In the genomic region with DNA sequence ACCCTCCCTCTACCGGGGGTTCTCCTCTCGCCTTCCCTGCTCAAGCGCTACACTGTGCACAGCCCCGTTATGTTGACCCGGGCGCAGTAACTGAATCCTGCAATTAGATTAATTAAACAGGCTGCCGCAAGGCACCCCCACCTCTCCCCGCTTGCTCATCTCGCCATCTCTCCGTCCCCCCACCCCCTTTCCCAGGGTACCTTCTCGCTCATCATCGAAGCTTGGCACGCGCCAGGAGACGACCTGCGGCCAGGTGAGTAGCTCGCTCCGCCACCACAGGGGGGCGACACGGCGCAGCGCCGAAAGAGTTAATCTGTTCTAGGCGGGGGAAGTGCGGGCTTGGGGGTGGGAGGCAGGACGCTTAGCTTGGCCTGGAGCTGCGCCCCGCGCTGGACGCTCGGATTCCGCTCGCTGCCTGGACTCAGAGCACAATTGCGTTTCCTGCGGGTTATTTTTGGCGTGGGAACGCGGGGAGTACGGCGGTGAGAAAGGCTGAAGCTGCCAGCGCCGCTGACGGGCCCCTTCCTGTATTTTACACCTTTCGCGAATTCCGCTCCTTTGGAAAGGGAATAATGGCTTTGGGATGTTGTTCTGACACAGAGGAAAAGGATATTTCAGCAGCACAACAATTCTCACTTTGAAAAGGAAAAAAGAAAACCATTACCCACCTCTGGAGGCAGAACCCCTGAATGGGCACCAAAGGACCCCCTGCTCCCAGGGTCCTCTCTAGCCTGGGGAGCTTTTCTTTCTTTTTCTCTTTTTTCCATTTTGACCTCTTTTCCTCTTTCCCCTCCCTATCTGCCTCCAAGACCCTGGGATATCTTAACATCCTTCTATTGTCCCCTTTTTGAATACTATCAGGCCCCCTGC, we compare ENCODE assay signal across 1 cellular context.
A peak's percentile ranks its signal among the peaks of the same experiment; 100 is the strongest.
TF ChIP-seq lines count a peak whose summit lies in the region.

No MANE protein-coding gene starts in this region.

TF ChIP-seq in K562, 482 proteins besides CTCF, POLR2A, EP300 and RAD21 (continued from another document and continues in another):
- TF ChIP-seq, protein P1, sequence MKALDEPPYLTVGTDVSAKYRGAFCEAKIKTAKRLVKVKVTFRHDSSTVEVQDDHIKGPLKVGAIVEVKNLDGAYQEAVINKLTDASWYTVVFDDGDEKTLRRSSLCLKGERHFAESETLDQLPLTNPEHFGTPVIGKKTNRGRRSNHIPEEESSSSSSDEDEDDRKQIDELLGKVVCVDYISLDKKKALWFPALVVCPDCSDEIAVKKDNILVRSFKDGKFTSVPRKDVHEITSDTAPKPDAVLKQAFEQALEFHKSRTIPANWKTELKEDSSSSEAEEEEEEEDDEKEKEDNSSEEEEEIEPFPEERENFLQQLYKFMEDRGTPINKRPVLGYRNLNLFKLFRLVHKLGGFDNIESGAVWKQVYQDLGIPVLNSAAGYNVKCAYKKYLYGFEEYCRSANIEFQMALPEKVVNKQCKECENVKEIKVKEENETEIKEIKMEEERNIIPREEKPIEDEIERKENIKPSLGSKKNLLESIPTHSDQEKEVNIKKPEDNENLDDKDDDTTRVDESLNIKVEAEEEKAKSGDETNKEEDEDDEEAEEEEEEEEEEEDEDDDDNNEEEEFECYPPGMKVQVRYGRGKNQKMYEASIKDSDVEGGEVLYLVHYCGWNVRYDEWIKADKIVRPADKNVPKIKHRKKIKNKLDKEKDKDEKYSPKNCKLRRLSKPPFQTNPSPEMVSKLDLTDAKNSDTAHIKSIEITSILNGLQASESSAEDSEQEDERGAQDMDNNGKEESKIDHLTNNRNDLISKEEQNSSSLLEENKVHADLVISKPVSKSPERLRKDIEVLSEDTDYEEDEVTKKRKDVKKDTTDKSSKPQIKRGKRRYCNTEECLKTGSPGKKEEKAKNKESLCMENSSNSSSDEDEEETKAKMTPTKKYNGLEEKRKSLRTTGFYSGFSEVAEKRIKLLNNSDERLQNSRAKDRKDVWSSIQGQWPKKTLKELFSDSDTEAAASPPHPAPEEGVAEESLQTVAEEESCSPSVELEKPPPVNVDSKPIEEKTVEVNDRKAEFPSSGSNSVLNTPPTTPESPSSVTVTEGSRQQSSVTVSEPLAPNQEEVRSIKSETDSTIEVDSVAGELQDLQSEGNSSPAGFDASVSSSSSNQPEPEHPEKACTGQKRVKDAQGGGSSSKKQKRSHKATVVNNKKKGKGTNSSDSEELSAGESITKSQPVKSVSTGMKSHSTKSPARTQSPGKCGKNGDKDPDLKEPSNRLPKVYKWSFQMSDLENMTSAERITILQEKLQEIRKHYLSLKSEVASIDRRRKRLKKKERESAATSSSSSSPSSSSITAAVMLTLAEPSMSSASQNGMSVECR (CRISPR knock-in tag; IDR thresholded peaks at IDR 0.05), result peak; percentile 65; the same call in 1 of the 2 replicates
- TF ChIP-seq RBM17 (IDR thresholded peaks at IDR 0.05; ENCODE audit: borderline replicate concordance, low read depth, low read length), result no peak
- TF ChIP-seq, protein P2, sequence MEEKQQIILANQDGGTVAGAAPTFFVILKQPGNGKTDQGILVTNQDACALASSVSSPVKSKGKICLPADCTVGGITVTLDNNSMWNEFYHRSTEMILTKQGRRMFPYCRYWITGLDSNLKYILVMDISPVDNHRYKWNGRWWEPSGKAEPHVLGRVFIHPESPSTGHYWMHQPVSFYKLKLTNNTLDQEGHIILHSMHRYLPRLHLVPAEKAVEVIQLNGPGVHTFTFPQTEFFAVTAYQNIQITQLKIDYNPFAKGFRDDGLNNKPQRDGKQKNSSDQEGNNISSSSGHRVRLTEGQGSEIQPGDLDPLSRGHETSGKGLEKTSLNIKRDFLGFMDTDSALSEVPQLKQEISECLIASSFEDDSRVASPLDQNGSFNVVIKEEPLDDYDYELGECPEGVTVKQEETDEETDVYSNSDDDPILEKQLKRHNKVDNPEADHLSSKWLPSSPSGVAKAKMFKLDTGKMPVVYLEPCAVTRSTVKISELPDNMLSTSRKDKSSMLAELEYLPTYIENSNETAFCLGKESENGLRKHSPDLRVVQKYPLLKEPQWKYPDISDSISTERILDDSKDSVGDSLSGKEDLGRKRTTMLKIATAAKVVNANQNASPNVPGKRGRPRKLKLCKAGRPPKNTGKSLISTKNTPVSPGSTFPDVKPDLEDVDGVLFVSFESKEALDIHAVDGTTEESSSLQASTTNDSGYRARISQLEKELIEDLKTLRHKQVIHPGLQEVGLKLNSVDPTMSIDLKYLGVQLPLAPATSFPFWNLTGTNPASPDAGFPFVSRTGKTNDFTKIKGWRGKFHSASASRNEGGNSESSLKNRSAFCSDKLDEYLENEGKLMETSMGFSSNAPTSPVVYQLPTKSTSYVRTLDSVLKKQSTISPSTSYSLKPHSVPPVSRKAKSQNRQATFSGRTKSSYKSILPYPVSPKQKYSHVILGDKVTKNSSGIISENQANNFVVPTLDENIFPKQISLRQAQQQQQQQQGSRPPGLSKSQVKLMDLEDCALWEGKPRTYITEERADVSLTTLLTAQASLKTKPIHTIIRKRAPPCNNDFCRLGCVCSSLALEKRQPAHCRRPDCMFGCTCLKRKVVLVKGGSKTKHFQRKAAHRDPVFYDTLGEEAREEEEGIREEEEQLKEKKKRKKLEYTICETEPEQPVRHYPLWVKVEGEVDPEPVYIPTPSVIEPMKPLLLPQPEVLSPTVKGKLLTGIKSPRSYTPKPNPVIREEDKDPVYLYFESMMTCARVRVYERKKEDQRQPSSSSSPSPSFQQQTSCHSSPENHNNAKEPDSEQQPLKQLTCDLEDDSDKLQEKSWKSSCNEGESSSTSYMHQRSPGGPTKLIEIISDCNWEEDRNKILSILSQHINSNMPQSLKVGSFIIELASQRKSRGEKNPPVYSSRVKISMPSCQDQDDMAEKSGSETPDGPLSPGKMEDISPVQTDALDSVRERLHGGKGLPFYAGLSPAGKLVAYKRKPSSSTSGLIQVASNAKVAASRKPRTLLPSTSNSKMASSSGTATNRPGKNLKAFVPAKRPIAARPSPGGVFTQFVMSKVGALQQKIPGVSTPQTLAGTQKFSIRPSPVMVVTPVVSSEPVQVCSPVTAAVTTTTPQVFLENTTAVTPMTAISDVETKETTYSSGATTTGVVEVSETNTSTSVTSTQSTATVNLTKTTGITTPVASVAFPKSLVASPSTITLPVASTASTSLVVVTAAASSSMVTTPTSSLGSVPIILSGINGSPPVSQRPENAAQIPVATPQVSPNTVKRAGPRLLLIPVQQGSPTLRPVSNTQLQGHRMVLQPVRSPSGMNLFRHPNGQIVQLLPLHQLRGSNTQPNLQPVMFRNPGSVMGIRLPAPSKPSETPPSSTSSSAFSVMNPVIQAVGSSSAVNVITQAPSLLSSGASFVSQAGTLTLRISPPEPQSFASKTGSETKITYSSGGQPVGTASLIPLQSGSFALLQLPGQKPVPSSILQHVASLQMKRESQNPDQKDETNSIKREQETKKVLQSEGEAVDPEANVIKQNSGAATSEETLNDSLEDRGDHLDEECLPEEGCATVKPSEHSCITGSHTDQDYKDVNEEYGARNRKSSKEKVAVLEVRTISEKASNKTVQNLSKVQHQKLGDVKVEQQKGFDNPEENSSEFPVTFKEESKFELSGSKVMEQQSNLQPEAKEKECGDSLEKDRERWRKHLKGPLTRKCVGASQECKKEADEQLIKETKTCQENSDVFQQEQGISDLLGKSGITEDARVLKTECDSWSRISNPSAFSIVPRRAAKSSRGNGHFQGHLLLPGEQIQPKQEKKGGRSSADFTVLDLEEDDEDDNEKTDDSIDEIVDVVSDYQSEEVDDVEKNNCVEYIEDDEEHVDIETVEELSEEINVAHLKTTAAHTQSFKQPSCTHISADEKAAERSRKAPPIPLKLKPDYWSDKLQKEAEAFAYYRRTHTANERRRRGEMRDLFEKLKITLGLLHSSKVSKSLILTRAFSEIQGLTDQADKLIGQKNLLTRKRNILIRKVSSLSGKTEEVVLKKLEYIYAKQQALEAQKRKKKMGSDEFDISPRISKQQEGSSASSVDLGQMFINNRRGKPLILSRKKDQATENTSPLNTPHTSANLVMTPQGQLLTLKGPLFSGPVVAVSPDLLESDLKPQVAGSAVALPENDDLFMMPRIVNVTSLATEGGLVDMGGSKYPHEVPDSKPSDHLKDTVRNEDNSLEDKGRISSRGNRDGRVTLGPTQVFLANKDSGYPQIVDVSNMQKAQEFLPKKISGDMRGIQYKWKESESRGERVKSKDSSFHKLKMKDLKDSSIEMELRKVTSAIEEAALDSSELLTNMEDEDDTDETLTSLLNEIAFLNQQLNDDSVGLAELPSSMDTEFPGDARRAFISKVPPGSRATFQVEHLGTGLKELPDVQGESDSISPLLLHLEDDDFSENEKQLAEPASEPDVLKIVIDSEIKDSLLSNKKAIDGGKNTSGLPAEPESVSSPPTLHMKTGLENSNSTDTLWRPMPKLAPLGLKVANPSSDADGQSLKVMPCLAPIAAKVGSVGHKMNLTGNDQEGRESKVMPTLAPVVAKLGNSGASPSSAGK (IDR thresholded peaks at IDR 0.05), result peak; percentile 86
- TF ChIP-seq, protein P3, sequence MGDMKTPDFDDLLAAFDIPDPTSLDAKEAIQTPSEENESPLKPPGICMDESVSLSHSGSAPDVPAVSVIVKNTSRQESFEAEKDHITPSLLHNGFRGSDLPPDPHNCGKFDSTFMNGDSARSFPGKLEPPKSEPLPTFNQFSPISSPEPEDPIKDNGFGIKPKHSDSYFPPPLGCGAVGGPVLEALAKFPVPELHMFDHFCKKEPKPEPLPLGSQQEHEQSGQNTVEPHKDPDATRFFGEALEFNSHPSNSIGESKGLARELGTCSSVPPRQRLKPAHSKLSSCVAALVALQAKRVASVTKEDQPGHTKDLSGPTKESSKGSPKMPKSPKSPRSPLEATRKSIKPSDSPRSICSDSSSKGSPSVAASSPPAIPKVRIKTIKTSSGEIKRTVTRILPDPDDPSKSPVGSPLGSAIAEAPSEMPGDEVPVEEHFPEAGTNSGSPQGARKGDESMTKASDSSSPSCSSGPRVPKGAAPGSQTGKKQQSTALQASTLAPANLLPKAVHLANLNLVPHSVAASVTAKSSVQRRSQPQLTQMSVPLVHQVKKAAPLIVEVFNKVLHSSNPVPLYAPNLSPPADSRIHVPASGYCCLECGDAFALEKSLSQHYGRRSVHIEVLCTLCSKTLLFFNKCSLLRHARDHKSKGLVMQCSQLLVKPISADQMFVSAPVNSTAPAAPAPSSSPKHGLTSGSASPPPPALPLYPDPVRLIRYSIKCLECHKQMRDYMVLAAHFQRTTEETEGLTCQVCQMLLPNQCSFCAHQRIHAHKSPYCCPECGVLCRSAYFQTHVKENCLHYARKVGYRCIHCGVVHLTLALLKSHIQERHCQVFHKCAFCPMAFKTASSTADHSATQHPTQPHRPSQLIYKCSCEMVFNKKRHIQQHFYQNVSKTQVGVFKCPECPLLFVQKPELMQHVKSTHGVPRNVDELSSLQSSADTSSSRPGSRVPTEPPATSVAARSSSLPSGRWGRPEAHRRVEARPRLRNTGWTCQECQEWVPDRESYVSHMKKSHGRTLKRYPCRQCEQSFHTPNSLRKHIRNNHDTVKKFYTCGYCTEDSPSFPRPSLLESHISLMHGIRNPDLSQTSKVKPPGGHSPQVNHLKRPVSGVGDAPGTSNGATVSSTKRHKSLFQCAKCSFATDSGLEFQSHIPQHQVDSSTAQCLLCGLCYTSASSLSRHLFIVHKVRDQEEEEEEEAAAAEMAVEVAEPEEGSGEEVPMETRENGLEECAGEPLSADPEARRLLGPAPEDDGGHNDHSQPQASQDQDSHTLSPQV (IDR thresholded peaks at IDR 0.05), result no peak
- TF ChIP-seq SP2 (IDR thresholded peaks at IDR 0.05; ENCODE audit: extremely low read depth, low read depth, low read length, poor library complexity, severe bottlenecking), result no peak
- TF ChIP-seq ETV6 (IDR thresholded peaks at IDR 0.05; ENCODE audit: borderline replicate concordance in 1 of 2, low read depth in 2 of 2, low read length in 1 of 2), result peak in 1 of 2 experiments; percentile 37; a peak in 1 of 4 replicates
- no peak for TF ChIP-seq ETV6 (CRISPR knock-in tag; IDR thresholded peaks at IDR 0.05; ENCODE audit: borderline replicate concordance)
- no peak for TF ChIP-seq ZC3H8 (IDR thresholded peaks at IDR 0.05)
- TF ChIP-seq GATAD2B (IDR thresholded peaks at IDR 0.05; ENCODE audit: borderline replicate concordance), result no peak
- TF ChIP-seq, protein P4, sequence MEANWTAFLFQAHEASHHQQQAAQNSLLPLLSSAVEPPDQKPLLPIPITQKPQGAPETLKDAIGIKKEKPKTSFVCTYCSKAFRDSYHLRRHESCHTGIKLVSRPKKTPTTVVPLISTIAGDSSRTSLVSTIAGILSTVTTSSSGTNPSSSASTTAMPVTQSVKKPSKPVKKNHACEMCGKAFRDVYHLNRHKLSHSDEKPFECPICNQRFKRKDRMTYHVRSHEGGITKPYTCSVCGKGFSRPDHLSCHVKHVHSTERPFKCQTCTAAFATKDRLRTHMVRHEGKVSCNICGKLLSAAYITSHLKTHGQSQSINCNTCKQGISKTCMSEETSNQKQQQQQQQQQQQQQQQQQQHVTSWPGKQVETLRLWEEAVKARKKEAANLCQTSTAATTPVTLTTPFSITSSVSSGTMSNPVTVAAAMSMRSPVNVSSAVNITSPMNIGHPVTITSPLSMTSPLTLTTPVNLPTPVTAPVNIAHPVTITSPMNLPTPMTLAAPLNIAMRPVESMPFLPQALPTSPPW (CRISPR knock-in tag; IDR thresholded peaks at IDR 0.05), result peak; percentile 66
- TF ChIP-seq STAG1 (CRISPR knock-in tag; IDR thresholded peaks at IDR 0.05; ENCODE audit: borderline replicate concordance), result no peak
- TF ChIP-seq HCFC1 (IDR thresholded peaks at IDR 0.05; ENCODE audit: low read depth, low read length), result no peak
- TF ChIP-seq ZC3H4 (CRISPR knock-in tag; IDR thresholded peaks at IDR 0.05; ENCODE audit: borderline replicate concordance), result no peak
- peak in 1 of 2 experiments; percentile 36; a peak in 1 of 4 replicates for TF ChIP-seq SIN3A (IDR thresholded peaks at IDR 0.05; ENCODE audit: borderline replicate concordance in 2 of 2, control insufficient read depth in 1 of 2, low read depth in 2 of 2, low read length in 2 of 2)
- TF ChIP-seq, protein P5, sequence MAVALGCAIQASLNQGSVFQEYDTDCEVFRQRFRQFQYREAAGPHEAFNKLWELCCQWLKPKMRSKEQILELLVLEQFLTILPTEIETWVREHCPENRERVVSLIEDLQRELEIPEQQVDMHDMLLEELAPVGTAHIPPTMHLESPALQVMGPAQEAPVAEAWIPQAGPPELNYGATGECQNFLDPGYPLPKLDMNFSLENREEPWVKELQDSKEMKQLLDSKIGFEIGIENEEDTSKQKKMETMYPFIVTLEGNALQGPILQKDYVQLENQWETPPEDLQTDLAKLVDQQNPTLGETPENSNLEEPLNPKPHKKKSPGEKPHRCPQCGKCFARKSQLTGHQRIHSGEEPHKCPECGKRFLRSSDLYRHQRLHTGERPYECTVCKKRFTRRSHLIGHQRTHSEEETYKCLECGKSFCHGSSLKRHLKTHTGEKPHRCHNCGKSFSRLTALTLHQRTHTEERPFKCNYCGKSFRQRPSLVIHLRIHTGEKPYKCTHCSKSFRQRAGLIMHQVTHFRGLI (CRISPR knock-in tag; IDR thresholded peaks at IDR 0.05), result no peak
- TF ChIP-seq NFATC3 (IDR thresholded peaks at IDR 0.05), result no peak
- TF ChIP-seq, protein P6, sequence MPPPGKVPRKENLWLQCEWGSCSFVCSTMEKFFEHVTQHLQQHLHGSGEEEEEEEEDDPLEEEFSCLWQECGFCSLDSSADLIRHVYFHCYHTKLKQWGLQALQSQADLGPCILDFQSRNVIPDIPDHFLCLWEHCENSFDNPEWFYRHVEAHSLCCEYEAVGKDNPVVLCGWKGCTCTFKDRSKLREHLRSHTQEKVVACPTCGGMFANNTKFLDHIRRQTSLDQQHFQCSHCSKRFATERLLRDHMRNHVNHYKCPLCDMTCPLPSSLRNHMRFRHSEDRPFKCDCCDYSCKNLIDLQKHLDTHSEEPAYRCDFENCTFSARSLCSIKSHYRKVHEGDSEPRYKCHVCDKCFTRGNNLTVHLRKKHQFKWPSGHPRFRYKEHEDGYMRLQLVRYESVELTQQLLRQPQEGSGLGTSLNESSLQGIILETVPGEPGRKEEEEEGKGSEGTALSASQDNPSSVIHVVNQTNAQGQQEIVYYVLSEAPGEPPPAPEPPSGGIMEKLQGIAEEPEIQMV (tag; conservative IDR thresholded peaks at IDR 0.05; ENCODE audit: low read depth), result no peak
- no peak for TF ChIP-seq ZNF778 (CRISPR knock-in tag; IDR thresholded peaks at IDR 0.05)
- TF ChIP-seq ELF1 (tag; IDR thresholded peaks at IDR 0.05), result no peak
- TF ChIP-seq ATF1 (CRISPR knock-in tag; IDR thresholded peaks at IDR 0.05), result no peak
- 0 out of 2 replicates have a peak, but pooled peaks have one; percentile 9 for TF ChIP-seq ATF1 (tag; IDR thresholded peaks at IDR 0.05)
- TF ChIP-seq ZNF311 (CRISPR knock-in tag; IDR thresholded peaks at IDR 0.05), result no peak
- no peak for TF ChIP-seq ETV1 (tag; conservative IDR thresholded peaks at IDR 0.05; ENCODE audit: low read depth)
